ENCODE assay signal across 8 cellular contexts in genomic region chr4:158671915-158672806, GRCh38. TPM values are rescaled to one million over a fixed set of nuclear protein-coding genes. Genes with fewer than 3 reads are reported as not detected.
A peak's percentile ranks its signal among the peaks of the same experiment; 100 is the strongest.
DNase-seq lines count a peak whose midpoint lies in the region; ATAC-seq and TF ChIP-seq lines count a peak whose summit lies in the region.

TSS of gene ETFDH (plus strand) at chr4:158672296. CDS start at chr4:158672457, 161 bp downstream.

- H3K9me2 ChIP-seq in Loucy (replicated peaks; ENCODE audit: low read depth, low read length), result no peaks in the 10 kb centered on the region

- H3K4me2 ChIP-seq in Loucy (ENCODE audit: low read depth, low read length, poor library complexity, severe bottlenecking), result peak within 1 kb of the TSS; percentile 93

- H3K4me3 ChIP-seq in H7 (ENCODE audit: insufficient read depth, low read depth, low read length) (peak within 1 kb of the TSS; percentile 89), Loucy (ENCODE audit: low read length, poor library complexity, severe bottlenecking) (peak within 1 kb of the TSS; percentile 88)

- peak within 1 kb of the TSS; percentile 98 for H2AFZ ChIP-seq in Loucy (ENCODE audit: low read length)

- DNase-seq in G401 (ENCODE audit: low spot score) (peak; percentile 100), H7 (peak; percentile 93), SHP77 (lab: John Stamatoyannopoulos, UW) (peak; percentile 89 to 98), fibroblast of peridontal ligament (ENCODE audit: extremely low read depth) (peak; percentile 99), natural killer cell (peak; percentile 95)
- DNase-seq in activated effector memory CD4-positive, alpha-beta T cell treated with Interleukin-2 at 50 U/mL for 16 hours, result peak; percentile 98
- peak; percentile 99 for DNase-seq in stimulated activated naive CD4-positive, alpha-beta T cell treated with Interleukin-2 at 50 U/mL for 16 hours (lab: John Stamatoyannopoulos, UW)

- H3K27me3 ChIP-seq in H7 (ENCODE audit: control insufficient read depth, insufficient read depth, low read length) (no peaks in the 10 kb centered on the region), Loucy (ENCODE audit: insufficient read depth, low read length, poor library complexity, severe bottlenecking) (no peaks in the 10 kb centered on the region)

- TF ChIP-seq CTCF in Loucy (conservative IDR thresholded peaks at IDR 0.05; ENCODE audit: low read length) (peak; percentile 80), natural killer cell (IDR thresholded peaks at IDR 0.05) (peak; percentile 50)

- no peaks in the 10 kb centered on the region for H3K9me3 ChIP-seq in Loucy (ENCODE audit: insufficient read depth, low read depth, low read length)

- in situ Hi-C loops in G401 (cut with HindIII; ENCODE audit: low sequenced_read_pairs), result no loop called here

- peaks cover 36% of the 10 kb centered on the region for H3K4me1 ChIP-seq in Loucy (ENCODE audit: insufficient read depth, low read length, poor library complexity, severe bottlenecking)

- intact Hi-C loops in natural killer cell (cut with micrococcal nuclease), result loop anchor here (1.0 to 5.0 kb wide), 4 partner anchors 51 to 429 kb away; partner anchors contain the start of genes FNIP2 and PPID

- peak within 1 kb of the TSS; percentile 93 to 99 for H3K27ac Mint-ChIP-seq in natural killer cell

- peak within 1 kb of the TSS; percentile 92 for H3K9ac ChIP-seq in Loucy (ENCODE audit: low read depth, low read length, poor library complexity, severe bottlenecking)

- H3K79me2 ChIP-seq in Loucy (ENCODE audit: insufficient read depth, low read length), result peaks cover 45% of the 10 kb centered on the region

- peak within 1 kb of the TSS; percentile 97 for H3K4me3 Mint-ChIP-seq in natural killer cell

- peak; percentile 81 to 91 (median 84) for ATAC-seq in natural killer cell

- H3F3A ChIP-seq in Loucy (ENCODE audit: low read depth), result no peaks in the 10 kb centered on the region; the same call in 1 of the 2 replicates

- peaks cover 19 to 25% of the 10 kb centered on the region in 2 donors for H3K4me1 Mint-ChIP-seq in natural killer cell

- H3K27me3 Mint-ChIP-seq in natural killer cell (ENCODE audit: low read depth in 2 of 2), result no peaks in the 10 kb centered on the region

- peaks cover 34% of the 10 kb centered on the region for H4K20me1 ChIP-seq in Loucy (ENCODE audit: insufficient read depth, low read length, poor library complexity, severe bottlenecking)

- no peaks in the 10 kb centered on the region for H3K36me3 Mint-ChIP-seq in natural killer cell

- H3K9me3 Mint-ChIP-seq in natural killer cell, result no peaks in the 10 kb centered on the region

- H3K36me3 ChIP-seq in H7 (replicated peaks; ENCODE audit: control insufficient read depth, insufficient read depth, low read length) (peaks cover 1% of the 10 kb centered on the region; the same call in 1 of the 2 replicates), Loucy (ENCODE audit: insufficient read depth, low read length) (no peaks in the 10 kb centered on the region)

RNA-seq across cellular contexts. Expression of gene ETFDH, which starts in this region (rescaled TPM):
- total RNA-seq in G401 (2014; rRNA removed; shearing (Covaris generic)), result 10.5 and 17.1 TPM in 2 replicates
- total RNA-seq in H7 (2014; rRNA removed; shearing (Covaris generic)), result 11.1 and 12.4 TPM in 2 replicates
- total RNA-seq in natural killer cell, result 10 to 100 TPM; 20.3 to 36.7 (median 22.2) TPM

Comparison
In these comparisons a context has a peak if more than half of its experiments do, and no peak if none do; other contexts are left out.
1. Peak in every context shown above with its lines: DNase-seq, ATAC-seq and H3K4me3 ChIP-seq.